In genomic region chr3:54294214-54294613, GRCh38 we compare ENCODE assay signal across 17 cellular contexts.
"Had no signal": no experiment of that assay in that cellular context is flagged by ENCODE, and none has a peak within 500 bp of the region (broad histone marks: within the 10 kb centered on the region; RNA-seq: fewer than 3 reads in every experiment).

No MANE protein-coding gene starts in this region.

- H3K4me1 ChIP-seq: ascending aorta, foreskin keratinocyte, upper lobe of left lung had no signal

- H3K27ac Mint-ChIP-seq: activated CD4-positive, alpha-beta T cell treated with anti-CD3 and anti-CD28 coated beads for 36 hours; activated CD8-positive, alpha-beta T cell treated with anti-CD3 and anti-CD28 coated beads, Interleukin-2, amount 10 ng/mL, durations not matched to agents 7 days and 5 days; activated naive CD8-positive, alpha-beta T cell treated with anti-CD3 and anti-CD28 coated beads, Interleukin-2, amount 50 U/mL, for 24 hours; activated T-helper 1 cell treated with anti-CD3 and anti-CD28 coated beads, Interleukin-12 subunit alpha, Interleukin-12 subunit beta, Interleukin-2, Interleukin-4 antibody, amounts not matched to agents 30 ng/mL and 10 ng/mL and 1 ng/mL, durations not matched to agents 14 hours and 24 hours and 36 hours had no signal

- H3K4me1 Mint-ChIP-seq: activated CD4-positive, alpha-beta T cell treated with anti-CD3 and anti-CD28 coated beads for 36 hours; activated naive CD8-positive, alpha-beta T cell treated with anti-CD3 and anti-CD28 coated beads, Interleukin-2, amount 50 U/mL, for 24 hours had no signal

- DNase-seq: activated CD4-positive, alpha-beta T cell treated with anti-CD3 and anti-CD28 coated beads for 36 hours; activated CD8-positive, alpha-beta T cell treated with anti-CD3 and anti-CD28 coated beads, Interleukin-2, amount 10 ng/mL, durations not matched to agents 7 days and 5 days; activated naive CD4-positive, alpha-beta T cell treated with Interleukin-2 at 50 U/mL for 16 hours; activated naive CD8-positive, alpha-beta T cell treated with anti-CD3 and anti-CD28 coated beads, Interleukin-2, amount 50 U/mL, for 24 hours; foreskin keratinocyte; kidney; left ventricle myocardium superior; mesenchymal stem cell; ovary; stimulated activated CD4-positive, alpha-beta T cell treated with anti-CD3 and anti-CD28 coated beads, Interleukin-4, amount 100 ng/mL, for 1 hour; stimulated activated CD8-positive, alpha-beta memory T cell treated with anti-CD3 and anti-CD28 coated beads, Interleukin-4, amount 100 ng/mL, for 48 hours; stimulated activated naive CD8-positive, alpha-beta T cell treated with anti-CD3 and anti-CD28 coated beads, Interleukin-15, Interleukin-2, amounts not matched to agents 100 U/mL and 50 U/mL, for 24 hours; T-helper 9 cell; upper lobe of left lung had no signal

- ATAC-seq: activated CD4-positive, alpha-beta T cell treated with anti-CD3 and anti-CD28 coated beads for 36 hours; activated CD8-positive, alpha-beta T cell treated with anti-CD3 and anti-CD28 coated beads, Interleukin-2, amount 10 ng/mL, durations not matched to agents 7 days and 5 days; activated naive CD8-positive, alpha-beta T cell treated with anti-CD3 and anti-CD28 coated beads, Interleukin-2, amount 50 U/mL, for 24 hours; foreskin keratinocyte; left ventricle myocardium superior; stimulated activated naive CD8-positive, alpha-beta T cell treated with anti-CD3 and anti-CD28 coated beads, Interleukin-15, Interleukin-2, amounts not matched to agents 100 U/mL and 50 U/mL, for 24 hours had no signal

- H3K27me3 ChIP-seq: ascending aorta, foreskin keratinocyte, ovary, upper lobe of left lung had no signal

- H3K9me3 ChIP-seq: ascending aorta, ovary, upper lobe of left lung had no signal

- H3K36me3 ChIP-seq: ascending aorta, ovary, upper lobe of left lung had no signal

- H3K4me3 Mint-ChIP-seq: activated CD4-positive, alpha-beta T cell treated with anti-CD3 and anti-CD28 coated beads for 36 hours; activated CD8-positive, alpha-beta T cell treated with anti-CD3 and anti-CD28 coated beads, Interleukin-2, amount 10 ng/mL, durations not matched to agents 7 days and 5 days; activated naive CD8-positive, alpha-beta T cell treated with anti-CD3 and anti-CD28 coated beads, Interleukin-2, amount 50 U/mL, for 24 hours; activated T-helper 1 cell treated with anti-CD3 and anti-CD28 coated beads, Interleukin-12 subunit alpha, Interleukin-12 subunit beta, Interleukin-2, Interleukin-4 antibody, amounts not matched to agents 30 ng/mL and 10 ng/mL and 1 ng/mL, durations not matched to agents 14 hours and 24 hours and 36 hours; nephron had no signal

- H3K27ac ChIP-seq: ascending aorta, foreskin keratinocyte, ovary, upper lobe of left lung had no signal

- H3K4me3 ChIP-seq: ascending aorta, ovary, upper lobe of left lung had no signal

- H3K9me3 Mint-ChIP-seq: activated naive CD8-positive, alpha-beta T cell treated with anti-CD3 and anti-CD28 coated beads, Interleukin-2, amount 50 U/mL, for 24 hours; activated T-helper 1 cell treated with anti-CD3 and anti-CD28 coated beads, Interleukin-12 subunit alpha, Interleukin-12 subunit beta, Interleukin-2, Interleukin-4 antibody, amounts not matched to agents 30 ng/mL and 10 ng/mL and 1 ng/mL, durations not matched to agents 14 hours and 24 hours and 36 hours; nephron had no signal
